Comparison of ENCODE assay signal across 10 cellular contexts in the genomic region with DNA sequence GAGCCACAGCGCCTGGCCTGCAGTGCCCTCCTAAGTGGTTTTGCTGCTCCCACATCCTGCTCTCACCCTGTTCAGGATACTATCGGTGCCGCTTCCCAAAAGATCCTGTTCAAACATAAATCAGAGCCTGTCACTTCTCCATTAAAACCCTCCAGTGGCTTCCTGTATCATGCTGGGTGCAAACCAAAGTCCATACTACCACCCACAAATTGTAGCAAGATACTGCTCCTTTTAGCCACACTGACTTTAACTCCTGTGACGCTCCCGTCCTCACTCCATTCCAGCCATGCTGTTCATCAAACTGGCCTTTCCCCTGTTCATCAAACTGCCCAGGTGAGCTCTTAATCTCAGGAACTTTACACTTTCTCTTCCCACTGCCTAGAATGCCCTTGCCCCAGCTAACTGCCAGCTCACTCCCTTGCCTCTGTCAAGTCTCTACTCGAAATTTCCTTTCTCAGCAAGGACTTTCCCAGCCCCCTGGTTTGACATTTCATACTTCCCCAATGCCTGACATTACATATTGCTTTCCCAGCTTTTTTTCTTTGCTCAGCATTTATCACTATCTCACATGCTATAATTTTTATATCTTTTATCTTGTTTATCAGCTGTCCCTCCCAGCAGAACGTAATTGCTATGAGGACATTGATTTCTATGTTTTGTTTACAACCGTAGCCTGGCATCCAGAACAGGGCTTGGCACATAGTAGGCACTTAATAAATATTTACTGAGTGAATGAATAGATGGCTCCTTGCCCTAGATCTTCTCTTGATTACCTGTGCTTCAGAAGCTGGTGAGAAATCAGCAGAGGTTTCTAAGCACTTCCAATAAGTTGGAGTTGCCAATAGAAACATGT. TPM values are rescaled to one million over a fixed set of nuclear protein-coding genes. Genes with fewer than 3 reads are reported as not detected.
DNase-seq lines count a peak whose midpoint lies in the region; ATAC-seq and TF ChIP-seq lines count a peak whose summit lies in the region.
"Had no signal": no experiment of that assay in that cellular context is flagged by ENCODE, and none has a peak within 500 bp of the region (broad histone marks: within the 10 kb centered on the region; RNA-seq: fewer than 3 reads in every experiment).

No MANE protein-coding gene starts in this region.

- H3K9me3 Mint-ChIP-seq in naive thymus-derived CD4-positive, alpha-beta T cell, result peaks cover 0 to 7% (median 0%) of the 10 kb centered on the region in 11 donors
- no peaks in the 10 kb centered on the region for H3K9me3 Mint-ChIP-seq in T-helper 2 cell treated with Interferon-gamma antibody and Interleukin-4, amounts not matched to agents 5 μg/mL and 100 μg/mL, for 36 hours

- H3K9me3 ChIP-seq in BE2C (no peaks in the 10 kb centered on the region; the same call in 1 of the 2 replicates), WERI-Rb-1 (ENCODE audit: severe bottlenecking) (no peaks in the 10 kb centered on the region), testis (no peaks in the 10 kb centered on the region)
- no peaks in the 10 kb centered on the region for H3K9me3 ChIP-seq in naive thymus-derived CD4-positive, alpha-beta T cell (ENCODE audit: control insufficient read depth in 2 of 3, low read length in 3 of 3)

- no peaks in the 10 kb centered on the region; the same call in 1 of the 2 replicates for H3K4me1 ChIP-seq in BE2C
- peaks cover 21 to 33% of the 10 kb centered on the region in 2 donors for H3K4me1 ChIP-seq in naive thymus-derived CD4-positive, alpha-beta T cell (ENCODE audit: control insufficient read depth in 2 of 2, insufficient read depth in 2 of 2, low read length in 2 of 2)
- H3K4me1 ChIP-seq in testis, result peaks cover 15% of the 10 kb centered on the region

- peaks cover 0 to 6% (median 0%) of the 10 kb centered on the region in 5 donors for H3K27me3 Mint-ChIP-seq in naive thymus-derived CD4-positive, alpha-beta T cell
- no peaks in the 10 kb centered on the region for H3K27me3 Mint-ChIP-seq in T-helper 2 cell treated with Interferon-gamma antibody and Interleukin-4, amounts not matched to agents 5 μg/mL and 100 μg/mL, for 36 hours (ENCODE audit: low read depth)
- H3K27me3 Mint-ChIP-seq: activated naive CD8-positive, alpha-beta T cell had no signal

- peak overlapping the region in 5 of 9 donors; percentile 0 to 65 (median 44) for H3K27ac Mint-ChIP-seq in naive thymus-derived CD4-positive, alpha-beta T cell
- no peak overlapping the region for H3K27ac Mint-ChIP-seq in T-helper 2 cell treated with Interferon-gamma antibody and Interleukin-4, amounts not matched to agents 5 μg/mL and 100 μg/mL, for 36 hours
- H3K27ac Mint-ChIP-seq: activated naive CD8-positive, alpha-beta T cell had no signal

- H3K36me3 ChIP-seq in BE2C (no peaks in the 10 kb centered on the region), WERI-Rb-1 (no peaks in the 10 kb centered on the region), testis (ENCODE audit: low read depth, missing control alignments) (no peaks in the 10 kb centered on the region)
- no peaks in the 10 kb centered on the region for H3K36me3 ChIP-seq in naive thymus-derived CD4-positive, alpha-beta T cell (ENCODE audit: control insufficient read depth in 2 of 3, insufficient read depth in 3 of 3, low read length in 3 of 3)

- CTCF ChIA-PET in naive thymus-derived CD4-positive, alpha-beta T cell (lab: Charles Lee), result no interaction called here

- no peak for ATAC-seq in naive thymus-derived CD4-positive, alpha-beta T cell

- H3K27me3 ChIP-seq in BE2C, result no peaks in the 10 kb centered on the region
- H3K27me3 ChIP-seq in naive thymus-derived CD4-positive, alpha-beta T cell (ENCODE audit: control insufficient read depth in 2 of 2, insufficient read depth in 2 of 2, low read length in 2 of 2), result no peaks in the 10 kb centered on the region
- no peaks in the 10 kb centered on the region for H3K27me3 ChIP-seq in WERI-Rb-1 (ENCODE audit: insufficient read depth, low read depth, severe bottlenecking)
- no peaks in the 10 kb centered on the region for H3K27me3 ChIP-seq in testis

- DNase-seq in BE2C (no peak), NCI-H69 (lab: John Stamatoyannopoulos, UW) (peak; percentile 69), epithelial cell of esophagus (ENCODE audit: low read depth) (peak; percentile 89), WERI-Rb-1 (no peak), testis (no peak)
- DNase-seq in naive thymus-derived CD4-positive, alpha-beta T cell, result no peak
- no peak for DNase-seq in activated CD4-positive, alpha-beta T cell treated with anti-CD3 and anti-CD28 coated beads, Interleukin-2, amount 50 U/mL, for 1 hour
- no peak for DNase-seq in T-helper 2 cell treated with Interferon-gamma antibody and Interleukin-4, amounts not matched to agents 5 μg/mL and 100 μg/mL, for 36 hours (ENCODE audit: low spot score)
- DNase-seq: stimulated activated CD4-positive, alpha-beta T cell treated with anti-CD3 and anti-CD28 coated beads, Interleukin-2, amount 100 ng/mL, for 24 hours had no signal

- H3K4me3 ChIP-seq in BE2C (ENCODE audit: low read depth, low read length) (peak overlapping the region; percentile 25), epithelial cell of esophagus (ENCODE audit: low read length) (no peak overlapping the region), WERI-Rb-1 (ENCODE audit: low read depth, low read length) (no peak overlapping the region), testis (no peak overlapping the region)
- no peak overlapping the region for H3K4me3 ChIP-seq in naive thymus-derived CD4-positive, alpha-beta T cell (ENCODE audit: low read length)

- intact Hi-C loops in naive thymus-derived CD4-positive, alpha-beta T cell (cut with micrococcal nuclease), result loop anchor here in 1 of 2 donors (5.0 kb wide), 1 partner anchor 44 kb away; a partner anchor contains a TSS
- intact Hi-C loops in testis (cut with DNase I; ENCODE audit: low total_unique reads), result no loop called here

- TF ChIP-seq POLR2A in testis (IDR thresholded peaks at IDR 0.05), result no peak

- no peak overlapping the region for H3K27ac ChIP-seq in naive thymus-derived CD4-positive, alpha-beta T cell (ENCODE audit: low read depth, low read length)
- no peak overlapping the region for H3K27ac ChIP-seq in WERI-Rb-1
- H3K27ac ChIP-seq in testis, result no peak overlapping the region

- WGBS in testis, 2 donors, result 73 to 80% methylated on average over 8 of the region's 8 CpGs

- TF ChIP-seq CTCF in BE2C (IDR thresholded peaks at IDR 0.05; ENCODE audit: low read depth, low read length) (no peak), epithelial cell of esophagus (IDR thresholded peaks at IDR 0.05; ENCODE audit: insufficient read depth, low read depth, low read length, missing control alignments) (no peak), WERI-Rb-1 (IDR thresholded peaks at IDR 0.05; ENCODE audit: low read depth, low read length) (no peak), testis (IDR thresholded peaks at IDR 0.05) (no peak)

- peak overlapping the region in 1 of 10 donors; percentile 11 for H3K4me3 Mint-ChIP-seq in naive thymus-derived CD4-positive, alpha-beta T cell
- no peak overlapping the region for H3K4me3 Mint-ChIP-seq in T-helper 2 cell treated with Interferon-gamma antibody and Interleukin-4, amounts not matched to agents 5 μg/mL and 100 μg/mL, for 36 hours
- H3K4me3 Mint-ChIP-seq: activated naive CD8-positive, alpha-beta T cell had no signal

- H3K36me3 Mint-ChIP-seq in naive thymus-derived CD4-positive, alpha-beta T cell, result no peaks in the 10 kb centered on the region
- H3K36me3 Mint-ChIP-seq in T-helper 2 cell treated with Interferon-gamma antibody and Interleukin-4, amounts not matched to agents 5 μg/mL and 100 μg/mL, for 36 hours (ENCODE audit: low read depth), result no peaks in the 10 kb centered on the region
- H3K36me3 Mint-ChIP-seq: activated naive CD8-positive, alpha-beta T cell had no signal

- H3K4me1 Mint-ChIP-seq in naive thymus-derived CD4-positive, alpha-beta T cell, result peaks cover 35 to 53% (median 47%) of the 10 kb centered on the region in 7 donors
- peaks cover 40% of the 10 kb centered on the region for H3K4me1 Mint-ChIP-seq in T-helper 2 cell treated with Interferon-gamma antibody and Interleukin-4, amounts not matched to agents 5 μg/mL and 100 μg/mL, for 36 hours (ENCODE audit: low read depth)

- POLR2A ChIA-PET in naive thymus-derived CD4-positive, alpha-beta T cell (lab: Charles Lee), result no interaction called here

RNA-seq across cellular contexts. Expression of a gene that starts 44.3 kb away (rescaled TPM):
- polyA plus RNA-seq in BE2C (2012; ENCODE audit: insufficient read depth, insufficient read length, low read depth), result 4.3 TPM
- 10 to 100 TPM; 17.0 to 35.7 (median 32.1) TPM for total RNA-seq in naive thymus-derived CD4-positive, alpha-beta T cell
- 1 to 10 TPM; 8.8 to 9.6 TPM for polyA plus RNA-seq in naive thymus-derived CD4-positive, alpha-beta T cell
- total RNA-seq in testis, result 10 to 100 TPM; 28.9 to 32.2 TPM
- 50.0 TPM for polyA plus RNA-seq in testis (ENCODE audit: insufficient read depth, low read depth, low replicate concordance)

Comparison
In these comparisons a context has a peak if more than half of its experiments do, and no peak if none do; other contexts are left out.
1. DNase-seq: peak in NCI-H69 (single experiment) and epithelial cell of esophagus (single experiment); none in BE2C (single experiment), naive thymus-derived CD4-positive, alpha-beta T cell (0 of 9), activated CD4-positive, alpha-beta T cell treated with anti-CD3 and anti-CD28 coated beads, Interleukin-2, amount 50 U/mL, for 1 hour (single experiment), T-helper 2 cell treated with Interferon-gamma antibody and Interleukin-4, amounts not matched to agents 5 μg/mL and 100 μg/mL, for 36 hours (single experiment), WERI-Rb-1 (single experiment) and testis (single experiment).